Comparison of ENCODE assay signal across 26 cellular contexts in the genomic region with DNA sequence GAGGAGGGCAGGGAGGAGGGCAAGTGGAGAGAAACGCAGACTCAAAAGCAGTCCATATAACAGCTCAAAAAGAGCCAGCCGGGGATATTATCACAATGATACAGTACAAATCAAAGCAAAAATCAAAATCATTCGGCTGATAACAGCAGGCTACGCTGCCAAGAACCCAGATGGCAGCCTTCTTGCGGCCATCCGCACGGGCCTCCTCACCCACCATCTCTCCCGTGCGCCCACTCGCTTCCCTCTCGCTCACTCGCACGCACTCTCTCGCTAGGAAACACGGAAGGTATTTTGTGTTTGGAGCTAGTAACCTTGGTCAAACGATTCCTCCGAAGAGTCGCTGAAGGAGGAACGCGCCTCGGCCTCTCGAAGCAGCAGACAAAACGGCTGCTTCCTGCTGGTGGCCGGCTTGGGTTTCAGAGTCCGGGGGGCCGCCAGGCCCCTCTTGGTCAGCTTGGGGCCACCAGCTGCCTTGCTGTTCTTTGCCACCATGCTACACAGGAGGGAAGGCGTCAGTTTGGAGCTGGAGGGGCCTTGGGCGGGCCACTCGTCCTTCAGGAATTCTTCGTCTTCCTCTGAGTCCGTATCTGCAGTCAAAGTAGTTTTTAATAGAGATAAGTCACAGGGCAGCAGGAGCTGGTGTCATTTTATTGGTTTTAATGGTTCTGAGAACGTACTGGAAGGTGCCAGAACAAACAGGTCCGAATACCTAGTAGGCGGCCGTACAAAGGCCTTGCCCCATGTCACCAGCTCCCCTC.
A peak's percentile ranks its signal among the peaks of the same experiment; 100 is the strongest.
DNase-seq lines count a peak whose midpoint lies in the region; ATAC-seq and TF ChIP-seq lines count a peak whose summit lies in the region.
"Had no signal": no experiment of that assay in that cellular context is flagged by ENCODE, and none has a peak within 500 bp of the region (broad histone marks: within the 10 kb centered on the region; RNA-seq: fewer than 3 reads in every experiment).

No MANE protein-coding gene starts in this region.

- H3K4me3 Mint-ChIP-seq in mesothelial cell of epicardium: no peak overlapping the region
- H3K4me3 Mint-ChIP-seq: activated naive CD4-positive, alpha-beta T cell treated with anti-CD3 and anti-CD28 coated beads for 36 hours; activated T-cell treated with anti-CD3 and anti-CD28 coated beads, Interleukin-2, amount 50 U/mL, for 72 hours; IgD-negative memory B cell had no signal

- H3K27ac ChIP-seq in cingulate gyrus (ENCODE audit: low read depth, low read length): peak overlapping the region; percentile 19
- H3K27ac ChIP-seq: BLaER1, ovary, thoracic aorta had no signal

- no peak overlapping the region for H3K4me3 ChIP-seq in LNCaP clone FGC (ENCODE audit: low read depth, low read length)
- H3K4me3 ChIP-seq: BLaER1, lung, ovary, thoracic aorta had no signal

- TF ChIP-seq CTCF in LNCaP clone FGC (IDR thresholded peaks at IDR 0.05; ENCODE audit: control insufficient read depth, extremely low read depth, insufficient read depth): no peak
- TF ChIP-seq CTCF in mesothelial cell of epicardium (IDR thresholded peaks at IDR 0.05; ENCODE audit: unreplicated experiment): no peak

- no peaks in the 10 kb centered on the region for H3K9me3 Mint-ChIP-seq in mesothelial cell of epicardium
- H3K9me3 Mint-ChIP-seq: activated naive CD4-positive, alpha-beta T cell treated with anti-CD3 and anti-CD28 coated beads for 36 hours; activated T-cell treated with anti-CD3 and anti-CD28 coated beads, Interleukin-2, amount 50 U/mL, for 72 hours; IgD-negative memory B cell had no signal

- H3K27me3 Mint-ChIP-seq in mesothelial cell of epicardium (ENCODE audit: low read depth): no peaks in the 10 kb centered on the region
- H3K27me3 Mint-ChIP-seq: IgD-negative memory B cell had no signal

- H3K36me3 Mint-ChIP-seq in mesothelial cell of epicardium: peaks cover 43% of the 10 kb centered on the region

- DNase-seq in EH (ENCODE audit: low read depth) (peak; percentile 76), LNCaP clone FGC (ENCODE audit: low read depth) (peak; percentile 45), mesothelial cell of epicardium (ENCODE audit: low spot score in 2 of 2, unreplicated experiment in 2 of 2) (no peak), SIG-M5 treated with dmso at 0.1 percent for 504 hours (lab: John Stamatoyannopoulos, UW; ENCODE audit: unreplicated experiment) (no peak)
- DNase-seq in stimulated activated naive CD4-positive, alpha-beta T cell (lab: John Stamatoyannopoulos, UW): no peak
- DNase-seq: activated CD4-positive, alpha-beta T cell treated with anti-CD3 and anti-CD28 coated beads for 48 hours; activated naive CD4-positive, alpha-beta T cell treated with anti-CD3 and anti-CD28 coated beads for 36 hours; activated T-cell treated with anti-CD3 and anti-CD28 coated beads, Interleukin-2, amount 50 U/mL, for 72 hours; DMS79 treated with DMSO at 0.1 percent for 48 hours; glutamatergic neuron; HCEC 1CT; kidney glomerular epithelial cell; NCI-H1436 treated with DMSO at 0.1 percent for 48 hours; NCI-H510A; NK-92 treated with Interleukin-12 subunit alpha and Interleukin-12 subunit beta, amount 100 ng/mL, for 24 hours; ovary; stimulated activated CD4-positive, alpha-beta T cell treated with anti-CD3 and anti-CD28 coated beads, Interleukin-4, amount 100 ng/mL, for 24 hours; stimulated activated naive CD4-positive, alpha-beta T cell treated with Interleukin-2 at 50 U/mL for 16 hours; T-helper 1 cell had no signal

- H3K27ac Mint-ChIP-seq in mesothelial cell of epicardium: peak overlapping the region; percentile 30
- H3K27ac Mint-ChIP-seq: activated naive CD4-positive, alpha-beta T cell treated with anti-CD3 and anti-CD28 coated beads for 36 hours; activated T-cell treated with anti-CD3 and anti-CD28 coated beads, Interleukin-2, amount 50 U/mL, for 72 hours; IgD-negative memory B cell had no signal

- peaks cover 12% of the 10 kb centered on the region for H3K4me1 Mint-ChIP-seq in mesothelial cell of epicardium

- ATAC-seq in HG03442 (IDR thresholded peaks at IDR 0.05; ENCODE audit: unreplicated experiment): no peak
- ATAC-seq in GM21529 (IDR thresholded peaks at IDR 0.05; ENCODE audit: unreplicated experiment): no peak
- ATAC-seq: activated T-cell treated with anti-CD3 and anti-CD28 coated beads, Interleukin-2, amount 50 U/mL, for 72 hours had no signal

Comparison
In these comparisons a context has a peak if more than half of its experiments do, and no peak if none do; other contexts are left out.
1. DNase-seq: peak in EH (single experiment) and LNCaP clone FGC (single experiment); none in mesothelial cell of epicardium (0 of 2), SIG-M5 treated with dmso at 0.1 percent for 504 hours (single experiment) and stimulated activated naive CD4-positive, alpha-beta T cell (0 of 6).